8 cellular contexts compared by ENCODE assay signal in the genomic region with DNA sequence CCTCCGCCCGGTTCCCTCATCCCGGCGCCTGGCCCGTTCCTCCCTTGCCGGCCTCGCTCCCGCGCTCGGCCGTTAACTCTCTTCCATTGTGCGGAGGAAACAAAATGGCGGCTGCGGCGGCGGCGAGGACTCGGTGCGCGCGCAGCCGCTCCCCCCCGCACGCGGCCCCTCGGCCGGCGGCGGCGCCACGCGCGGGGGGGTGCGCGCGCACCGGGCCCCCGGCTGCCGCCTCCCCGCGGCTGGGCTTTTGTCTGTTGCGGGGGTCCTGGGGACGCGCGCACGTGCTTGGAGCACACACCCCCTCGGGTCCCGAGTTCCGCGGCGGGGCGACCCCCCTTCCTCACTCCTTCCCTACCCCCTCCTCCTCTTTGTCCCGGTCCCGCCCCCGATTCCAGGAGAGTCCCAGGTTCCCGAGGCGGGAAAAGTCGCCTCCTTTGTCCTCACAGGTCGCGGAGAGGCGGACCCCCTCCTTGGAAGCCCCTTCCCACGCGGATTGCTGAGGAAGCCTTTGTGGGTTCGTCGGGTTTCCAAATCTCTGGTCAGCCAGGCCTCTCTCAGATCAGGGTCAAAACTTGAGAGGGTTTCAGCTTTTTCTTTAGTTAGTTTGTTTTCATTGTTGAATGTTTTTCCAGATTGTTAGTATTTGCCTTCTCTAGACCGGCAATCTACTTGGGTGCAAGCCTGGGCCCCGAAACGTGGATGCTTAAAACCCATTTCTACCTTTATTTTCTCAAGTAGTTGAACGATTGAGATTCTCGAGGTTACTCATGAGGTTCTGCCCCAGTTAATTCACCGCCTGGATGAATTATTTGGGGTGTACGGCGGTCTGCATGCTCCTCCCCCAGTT. TPM values are rescaled to one million over a fixed set of nuclear protein-coding genes. Genes with fewer than 3 reads are reported as not detected.
DNase-seq lines count a peak whose midpoint lies in the region; ATAC-seq and TF ChIP-seq lines count a peak whose summit lies in the region.

No MANE protein-coding gene starts in this region.

- TF ChIP-seq CTCF in heart left ventricle (IDR thresholded peaks at IDR 0.05) (no peak), progenitor cell of endocrine pancreas (IDR thresholded peaks at IDR 0.05; ENCODE audit: unreplicated experiment) (no peak)

- H3K79me2 ChIP-seq in ACC112 (ENCODE audit: control insufficient read depth, insufficient read depth, low read length, unreplicated experiment), result peaks cover 60% of the 10 kb centered on the region

- peak overlapping the region; percentile 83 for H3K4me3 Mint-ChIP-seq in progenitor cell of endocrine pancreas (ENCODE audit: low read depth)

- TF ChIP-seq POLR2A in heart left ventricle (IDR thresholded peaks at IDR 0.05), result no peak

- ATAC-seq in GM18867 (IDR thresholded peaks at IDR 0.05; ENCODE audit: unreplicated experiment), result peak; percentile 22
- ATAC-seq in HG03571 (IDR thresholded peaks at IDR 0.05; ENCODE audit: unreplicated experiment), result peak; percentile 15
- ATAC-seq in activated naive CD4-positive, alpha-beta T cell treated with anti-CD3 and anti-CD28 coated beads, Interleukin-2, amount 50 U/mL, for 72 hours, result peak; percentile 8 to 30
- peak in 1 of 4 donors; percentile 32 for ATAC-seq in heart left ventricle

- intact Hi-C loops in heart left ventricle (cut with DNase I), result loop anchor here in 5 of 10 donors (5.0 kb wide), 3 partner anchors 37 to 88 kb away; a partner anchor contains a TSS

- DNase-seq in RKO (ENCODE audit: low spot score) (peak; percentile 53), heart left ventricle (peak; percentile 45 to 77 (median 56)), progenitor cell of endocrine pancreas (ENCODE audit: low spot score, unreplicated experiment) (peak; percentile 72), occipital lobe (lab: John Stamatoyannopoulos, UW) (no peak)
- DNase-seq in activated naive CD4-positive, alpha-beta T cell treated with anti-CD3 and anti-CD28 coated beads, Interleukin-2, amount 50 U/mL, for 72 hours (ENCODE audit: low spot score in 2 of 2), result peak; percentile 63 to 68

- H3K4me1 ChIP-seq in ACC112 (ENCODE audit: control insufficient read depth, insufficient read depth, low read length, unreplicated experiment), result no peaks in the 10 kb centered on the region
- H3K4me1 ChIP-seq in heart left ventricle, result peaks cover 0 to 59% (median 37%) of the 10 kb centered on the region in 12 donors

- no peaks in the 10 kb centered on the region for H3K27me3 ChIP-seq in ACC112 (ENCODE audit: insufficient read depth, low read length)
- no peaks in the 10 kb centered on the region for H3K27me3 ChIP-seq in heart left ventricle

- H3K27ac ChIP-seq in ACC112 (ENCODE audit: low read depth, low read length) (peak overlapping the region; percentile 97), heart left ventricle (peak overlapping the region; percentile 86 to 99 (median 98))

- no peaks in the 10 kb centered on the region for H3K9me3 Mint-ChIP-seq in activated naive CD4-positive, alpha-beta T cell treated with anti-CD3 and anti-CD28 coated beads, Interleukin-2, amount 50 U/mL, for 72 hours
- H3K9me3 Mint-ChIP-seq in progenitor cell of endocrine pancreas (ENCODE audit: low read depth), result no peaks in the 10 kb centered on the region

- peaks cover 3% of the 10 kb centered on the region; the same call in 1 of the 2 replicates for H3K36me3 ChIP-seq in ACC112 (ENCODE audit: insufficient read depth, low read length)
- H3K36me3 ChIP-seq in heart left ventricle, result peaks cover 0 to 19% (median 0%) of the 10 kb centered on the region in 9 donors

- peaks cover 25 to 37% of the 10 kb centered on the region in 2 donors for H3K36me3 Mint-ChIP-seq in activated naive CD4-positive, alpha-beta T cell treated with anti-CD3 and anti-CD28 coated beads, Interleukin-2, amount 50 U/mL, for 72 hours
- H3K36me3 Mint-ChIP-seq in progenitor cell of endocrine pancreas (ENCODE audit: insufficient read depth), result peaks cover 19% of the 10 kb centered on the region

- no peaks in the 10 kb centered on the region for H3K27me3 Mint-ChIP-seq in progenitor cell of endocrine pancreas

- H3K4me1 Mint-ChIP-seq in progenitor cell of endocrine pancreas (ENCODE audit: low read depth), result peaks cover 22% of the 10 kb centered on the region

- no peak overlapping the region for H2AFZ ChIP-seq in ACC112 (ENCODE audit: low read length, unreplicated experiment)

- H3K4me3 ChIP-seq in ACC112 (ENCODE audit: low read depth, low read length) (peak overlapping the region; percentile 96), heart left ventricle (peak overlapping the region; percentile 75 to 100 (median 94))

- H3K27ac Mint-ChIP-seq in activated naive CD4-positive, alpha-beta T cell treated with anti-CD3 and anti-CD28 coated beads, Interleukin-2, amount 50 U/mL, for 72 hours, result peak overlapping the region; percentile 99 to 100
- peak overlapping the region; percentile 99 for H3K27ac Mint-ChIP-seq in progenitor cell of endocrine pancreas

- WGBS in heart left ventricle, 4 donors, result 1 to 3% (median 1%) methylated on average over 18 to 73 of the region's 73 CpGs

- no peaks in the 10 kb centered on the region for H3K9me3 ChIP-seq in heart left ventricle

RNA-seq across cellular contexts. Expression of a gene that starts 0.7 kb away (rescaled TPM):
- total RNA-seq in activated naive CD4-positive, alpha-beta T cell treated with anti-CD3 and anti-CD28 coated beads, Interleukin-2, amount 50 U/mL, for 72 hours, result 100 to 1,000 TPM; 372 to 377 TPM
- total RNA-seq in heart left ventricle (100 to 1,000 TPM in 7 of 9 donors, 10 to 100 TPM in 2; 45.7 to 140 (median 118) TPM), progenitor cell of endocrine pancreas (761 and 784 TPM in 2 replicates), occipital lobe (148 TPM)
- 10 to 100 TPM; 62.1 to 94.4 TPM for polyA plus RNA-seq in heart left ventricle

RNA-seq across cellular contexts. Expression of a gene that starts 29.5 kb away (rescaled TPM):
- 10 to 100 TPM; 81.3 to 92.0 TPM for total RNA-seq in activated naive CD4-positive, alpha-beta T cell treated with anti-CD3 and anti-CD28 coated beads, Interleukin-2, amount 50 U/mL, for 72 hours
- total RNA-seq in heart left ventricle, result 100 to 1,000 TPM in 2 of 9 donors, 10 to 100 TPM in 7; 63.8 to 130 (median 91.9) TPM
- polyA plus RNA-seq in heart left ventricle, result 10 to 100 TPM; 43.1 to 66.3 TPM
- total RNA-seq in progenitor cell of endocrine pancreas, result 159 and 164 TPM in 2 replicates
- total RNA-seq in occipital lobe, result 25.9 TPM

RNA-seq across cellular contexts. Expression of a gene that starts 46.4 kb away (rescaled TPM):
- total RNA-seq in activated naive CD4-positive, alpha-beta T cell treated with anti-CD3 and anti-CD28 coated beads, Interleukin-2, amount 50 U/mL, for 72 hours, result 10 to 100 TPM; 47.4 to 48.4 TPM
- total RNA-seq in heart left ventricle (10 to 100 TPM; 16.6 to 31.8 (median 25.7) TPM), progenitor cell of endocrine pancreas (53.9 and 59.3 TPM in 2 replicates), occipital lobe (32.1 TPM)
- 10 to 100 TPM; 32.1 to 46.6 TPM for polyA plus RNA-seq in heart left ventricle
